1 cellular context compared by ENCODE assay signal in genomic region chr5:156647034-156647451, GRCh38.
TF ChIP-seq lines count a peak whose summit lies in the region.

No MANE protein-coding gene starts in this region.

TF ChIP-seq in IMR-90, 13 proteins besides CTCF, POLR2A, EP300 and RAD21 (continued from another document):
- TF ChIP-seq, protein P1, sequence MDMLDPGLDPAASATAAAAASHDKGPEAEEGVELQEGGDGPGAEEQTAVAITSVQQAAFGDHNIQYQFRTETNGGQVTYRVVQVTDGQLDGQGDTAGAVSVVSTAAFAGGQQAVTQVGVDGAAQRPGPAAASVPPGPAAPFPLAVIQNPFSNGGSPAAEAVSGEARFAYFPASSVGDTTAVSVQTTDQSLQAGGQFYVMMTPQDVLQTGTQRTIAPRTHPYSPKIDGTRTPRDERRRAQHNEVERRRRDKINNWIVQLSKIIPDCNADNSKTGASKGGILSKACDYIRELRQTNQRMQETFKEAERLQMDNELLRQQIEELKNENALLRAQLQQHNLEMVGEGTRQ (IDR thresholded peaks at IDR 0.05; ENCODE audit: low read depth, low read length): no peak
- TF ChIP-seq MAZ (IDR thresholded peaks at IDR 0.05; ENCODE audit: borderline replicate concordance, low read depth, low read length) (no peak), MAFK (IDR thresholded peaks at IDR 0.05; ENCODE audit: low read depth, low read length) (no peak), CEBPB (IDR thresholded peaks at IDR 0.05; ENCODE audit: low read depth, low read length) (no peak), FOS (IDR thresholded peaks at IDR 0.05; ENCODE audit: low read depth, low read length) (no peak), CHD1 (IDR thresholded peaks at IDR 0.05; ENCODE audit: low read depth, low read length) (no peak), RCOR1 (IDR thresholded peaks at IDR 0.05; ENCODE audit: insufficient replicate concordance, low read length) (no peak), RFX5 (IDR thresholded peaks at IDR 0.05; ENCODE audit: low read depth, low read length) (no peak), MXI1 (IDR thresholded peaks at IDR 0.05; ENCODE audit: borderline replicate concordance, low read depth, low read length) (no peak), BHLHE40 (IDR thresholded peaks at IDR 0.05; ENCODE audit: low read depth, low read length) (no peak)
- TF ChIP-seq, protein P2, sequence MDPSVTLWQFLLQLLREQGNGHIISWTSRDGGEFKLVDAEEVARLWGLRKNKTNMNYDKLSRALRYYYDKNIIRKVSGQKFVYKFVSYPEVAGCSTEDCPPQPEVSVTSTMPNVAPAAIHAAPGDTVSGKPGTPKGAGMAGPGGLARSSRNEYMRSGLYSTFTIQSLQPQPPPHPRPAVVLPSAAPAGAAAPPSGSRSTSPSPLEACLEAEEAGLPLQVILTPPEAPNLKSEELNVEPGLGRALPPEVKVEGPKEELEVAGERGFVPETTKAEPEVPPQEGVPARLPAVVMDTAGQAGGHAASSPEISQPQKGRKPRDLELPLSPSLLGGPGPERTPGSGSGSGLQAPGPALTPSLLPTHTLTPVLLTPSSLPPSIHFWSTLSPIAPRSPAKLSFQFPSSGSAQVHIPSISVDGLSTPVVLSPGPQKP (IDR thresholded peaks at IDR 0.05; ENCODE audit: borderline replicate concordance, low read depth, low read length): no peak
TF ChIP-seq in IMR-90: peak in this region for 0.
